In genomic region chr2:128473175-128474013, GRCh38 we compare ENCODE assay signal across 9 cellular contexts.
A peak's percentile ranks its signal among the peaks of the same experiment; 100 is the strongest.
DNase-seq lines count a peak whose midpoint lies in the region; ATAC-seq and TF ChIP-seq lines count a peak whose summit lies in the region.
"Had no signal": no experiment of that assay in that cellular context is flagged by ENCODE, and none has a peak within 500 bp of the region (broad histone marks: within the 10 kb centered on the region; RNA-seq: fewer than 3 reads in every experiment).

No MANE protein-coding gene starts in this region.

- peak; percentile 77 for DNase-seq in activated CD4-positive, alpha-beta T cell treated with anti-CD3 and anti-CD28 coated beads, Interleukin-2, amount 10 ng/mL, durations not matched to agents 24 days and 14 days
- no peak for DNase-seq in activated CD4-positive, alpha-beta T cell treated with anti-CD3 and anti-CD28 coated beads for 1 hour
- peak; percentile 52 for DNase-seq in activated CD4-positive, alpha-beta memory T cell treated with anti-CD3 and anti-CD28 coated beads for 36 hours
- DNase-seq in heart right ventricle (no peak), NCI-H1694 treated with DMSO at 0.1 percent for 48 hours (lab: John Stamatoyannopoulos, UW) (no peak), trophoblast cell (no peak)
- DNase-seq in stimulated activated CD4-positive, alpha-beta T cell treated with anti-CD3 and anti-CD28 coated beads, Interleukin-15, amount 100 ng/mL, for 24 hours, result peak; percentile 68

- H4K91ac ChIP-seq in trophoblast cell (ENCODE audit: low read depth, low read length), result no peak overlapping the region

- H4K8ac ChIP-seq in trophoblast cell (ENCODE audit: low read depth, low read length), result no peak overlapping the region

- peaks cover 11% of the 10 kb centered on the region for H3K4me1 Mint-ChIP-seq in activated CD4-positive, alpha-beta T cell treated with anti-CD3 and anti-CD28 coated beads, Interleukin-2, amount 10 ng/mL, durations not matched to agents 24 days and 14 days
- H3K4me1 Mint-ChIP-seq in activated CD4-positive, alpha-beta memory T cell treated with anti-CD3 and anti-CD28 coated beads for 36 hours (ENCODE audit: low read depth), result peaks cover 3% of the 10 kb centered on the region

- peak; percentile 57 for ATAC-seq in HG03139 (IDR thresholded peaks at IDR 0.05; ENCODE audit: unreplicated experiment)
- peak; percentile 44 to 82 (median 68) for ATAC-seq in heart right ventricle

- peak overlapping the region in 7 of 10 donors; percentile 6 to 34 (median 31) for H3K4me3 ChIP-seq in heart right ventricle
- H3K4me3 ChIP-seq in trophoblast cell (ENCODE audit: low read depth, low read length), result no peak overlapping the region

- no peak overlapping the region for H4K12ac ChIP-seq in trophoblast cell (ENCODE audit: low read depth, low read length)

- H3K23ac ChIP-seq in trophoblast cell (ENCODE audit: low read length), result no peak overlapping the region

- intact Hi-C loops in activated CD4-positive, alpha-beta T cell treated with anti-CD3 and anti-CD28 coated beads, Interleukin-2, amount 10 ng/mL, durations not matched to agents 24 days and 14 days (cut with micrococcal nuclease), result loop anchor here (2.0 kb wide), 1 partner anchor 47 kb away; no protein-coding TSS in a partner anchor
- intact Hi-C loops in activated CD4-positive, alpha-beta memory T cell treated with anti-CD3 and anti-CD28 coated beads for 36 hours (cut with micrococcal nuclease), result no loop called here
- intact Hi-C loops in heart right ventricle (cut with DNase I), result loop anchor here in 1 of 10 donors (2.0 kb wide), 1 partner anchor 21 kb away; no protein-coding TSS in a partner anchor

- H3K4ac ChIP-seq in trophoblast cell (ENCODE audit: low read depth, low read length), result no peak overlapping the region

- peaks cover 2% of the 10 kb centered on the region for H3K36me3 Mint-ChIP-seq in activated CD4-positive, alpha-beta T cell treated with anti-CD3 and anti-CD28 coated beads, Interleukin-2, amount 10 ng/mL, durations not matched to agents 24 days and 14 days (ENCODE audit: low read depth)
- peaks cover 2% of the 10 kb centered on the region for H3K36me3 Mint-ChIP-seq in activated CD4-positive, alpha-beta memory T cell treated with anti-CD3 and anti-CD28 coated beads for 36 hours

- no peak overlapping the region for H3K14ac ChIP-seq in trophoblast cell (ENCODE audit: low read length)

- H3K9me3 ChIP-seq in heart right ventricle (peaks cover 0 to 24% (median 17%) of the 10 kb centered on the region in 11 donors), trophoblast cell (ENCODE audit: insufficient read depth, low read depth, low read length) (peaks cover 24% of the 10 kb centered on the region)

- no peak overlapping the region for H3K18ac ChIP-seq in trophoblast cell (ENCODE audit: low read length)

- H3K27me3 ChIP-seq in heart right ventricle, result peaks cover 0 to 10% (median 0%) of the 10 kb centered on the region in 7 donors
- no peaks in the 10 kb centered on the region for H3K27me3 ChIP-seq in trophoblast cell (ENCODE audit: insufficient read depth, low read length)

- H3K79me2 ChIP-seq in trophoblast cell (ENCODE audit: control insufficient read depth, insufficient read depth, low read length, poor library complexity), result no peaks in the 10 kb centered on the region

- peaks cover 6% of the 10 kb centered on the region for H3K27me3 Mint-ChIP-seq in activated CD4-positive, alpha-beta T cell treated with anti-CD3 and anti-CD28 coated beads, Interleukin-2, amount 10 ng/mL, durations not matched to agents 24 days and 14 days
- H3K27me3 Mint-ChIP-seq in activated CD4-positive, alpha-beta memory T cell treated with anti-CD3 and anti-CD28 coated beads for 36 hours, result peaks cover 11% of the 10 kb centered on the region

- no peak overlapping the region for H2BK120ac ChIP-seq in trophoblast cell (ENCODE audit: insufficient read depth, low read length, poor library complexity)

- no peak overlapping the region for H2BK5ac ChIP-seq in trophoblast cell (ENCODE audit: low read depth, low read length, poor library complexity)

- WGBS in heart right ventricle, 2 donors, result 22 to 27% methylated on average over 26 of the region's 26 CpGs
- no CpG with 5 or more reads among the region's 26 CpGs for WGBS in trophoblast cell (ENCODE audit: extremely low coverage, insufficient coverage, insufficient read length)

- H3K9me3 Mint-ChIP-seq in activated CD4-positive, alpha-beta T cell treated with anti-CD3 and anti-CD28 coated beads, Interleukin-2, amount 10 ng/mL, durations not matched to agents 24 days and 14 days, result peaks cover 8% of the 10 kb centered on the region
- H3K9me3 Mint-ChIP-seq in activated CD4-positive, alpha-beta memory T cell treated with anti-CD3 and anti-CD28 coated beads for 36 hours, result peaks cover 26% of the 10 kb centered on the region

- no peak overlapping the region for H2BK12ac ChIP-seq in trophoblast cell (ENCODE audit: low read length)

- H3K27ac ChIP-seq in heart right ventricle (peak overlapping the region in 1 of 10 donors; percentile 13), trophoblast cell (ENCODE audit: low read depth, low read length) (no peak overlapping the region)
- H3K27ac ChIP-seq: VCaP had no signal

- H3K79me1 ChIP-seq in trophoblast cell (ENCODE audit: low read length), result no peaks in the 10 kb centered on the region

- H3K4me1 ChIP-seq in heart right ventricle, result peaks cover 0 to 20% (median 14%) of the 10 kb centered on the region in 9 donors
- H3K4me1 ChIP-seq in trophoblast cell (ENCODE audit: control insufficient read depth in 1 of 2, insufficient read depth in 2 of 2, low read length in 2 of 2), result no peaks in the 10 kb centered on the region

- POLR2A ChIA-PET in activated CD4-positive, alpha-beta memory T cell treated with anti-CD3 and anti-CD28 coated beads for 36 hours (lab: Charles Lee), result no interaction called here

- peak overlapping the region; percentile 76 for H3K4me3 Mint-ChIP-seq in activated CD4-positive, alpha-beta T cell treated with anti-CD3 and anti-CD28 coated beads, Interleukin-2, amount 10 ng/mL, durations not matched to agents 24 days and 14 days
- H3K4me3 Mint-ChIP-seq in activated CD4-positive, alpha-beta memory T cell treated with anti-CD3 and anti-CD28 coated beads for 36 hours, result peak overlapping the region; percentile 18

- H3K4me2 ChIP-seq in trophoblast cell (ENCODE audit: low read length), result no peak overlapping the region

- H3K27ac Mint-ChIP-seq in activated CD4-positive, alpha-beta T cell treated with anti-CD3 and anti-CD28 coated beads, Interleukin-2, amount 10 ng/mL, durations not matched to agents 24 days and 14 days, result peak overlapping the region; percentile 83
- no peak overlapping the region for H3K27ac Mint-ChIP-seq in activated CD4-positive, alpha-beta memory T cell treated with anti-CD3 and anti-CD28 coated beads for 36 hours

- CTCF ChIA-PET in activated CD4-positive, alpha-beta memory T cell treated with anti-CD3 and anti-CD28 coated beads for 36 hours (lab: Charles Lee), result no interaction called here

- no peak overlapping the region for H2AK5ac ChIP-seq in trophoblast cell (ENCODE audit: low read length)

- H3K36me3 ChIP-seq in heart right ventricle (no peaks in the 10 kb centered on the region), trophoblast cell (ENCODE audit: control insufficient read depth in 1 of 2, insufficient read depth in 2 of 2, low read length in 2 of 2) (no peaks in the 10 kb centered on the region)

- H3K9ac ChIP-seq in trophoblast cell (ENCODE audit: low read length), result no peak overlapping the region

- H2AFZ ChIP-seq in trophoblast cell (ENCODE audit: insufficient read depth, low read length, poor library complexity), result no peak overlapping the region

- no peak for TF ChIP-seq CTCF in heart right ventricle (IDR thresholded peaks at IDR 0.05)

Comparison
In these comparisons a context has a peak if more than half of its experiments do, and no peak if none do; other contexts are left out.
1. DNase-seq: peak in activated CD4-positive, alpha-beta T cell treated with anti-CD3 and anti-CD28 coated beads, Interleukin-2, amount 10 ng/mL, durations not matched to agents 24 days and 14 days (single experiment), activated CD4-positive, alpha-beta memory T cell treated with anti-CD3 and anti-CD28 coated beads for 36 hours (single experiment) and stimulated activated CD4-positive, alpha-beta T cell treated with anti-CD3 and anti-CD28 coated beads, Interleukin-15, amount 100 ng/mL, for 24 hours (single experiment); none in activated CD4-positive, alpha-beta T cell treated with anti-CD3 and anti-CD28 coated beads for 1 hour (single experiment), heart right ventricle (0 of 2), NCI-H1694 treated with DMSO at 0.1 percent for 48 hours (single experiment) and trophoblast cell (0 of 2).